21 cellular contexts compared by ENCODE assay signal in the genomic region with DNA sequence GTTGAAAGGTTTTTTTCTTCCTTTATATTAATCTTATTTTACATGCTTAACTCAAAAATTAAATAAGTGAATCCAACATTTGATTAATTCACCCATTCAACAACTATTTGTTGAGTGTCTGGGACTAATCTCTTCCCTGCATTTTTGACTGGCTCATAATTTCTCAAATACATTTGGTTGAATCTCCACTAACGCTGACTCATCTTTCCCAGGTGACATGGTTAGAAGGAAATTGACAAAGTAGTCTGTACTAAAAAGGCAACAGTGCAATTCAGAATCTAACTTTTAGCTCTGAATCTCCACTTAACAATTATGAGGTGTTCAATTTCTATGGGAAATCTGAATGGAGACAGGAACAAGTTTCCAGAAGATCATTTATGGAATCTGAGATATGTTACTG.
DNase-seq lines count a peak whose midpoint lies in the region; ATAC-seq and TF ChIP-seq lines count a peak whose summit lies in the region.
"Had no signal": no experiment of that assay in that cellular context is flagged by ENCODE, and none has a peak within 500 bp of the region (broad histone marks: within the 10 kb centered on the region; RNA-seq: fewer than 3 reads in every experiment).

No MANE protein-coding gene starts in this region.

- TF ChIP-seq POLR2A in sigmoid colon (IDR thresholded peaks at IDR 0.05), result no peak

- no peaks in the 10 kb centered on the region for H3K9me3 ChIP-seq in PC-3 (ENCODE audit: low read length)
- H3K9me3 ChIP-seq in iPS-20b (ENCODE audit: insufficient read depth, low read depth, low read length), result no peaks in the 10 kb centered on the region
- H3K9me3 ChIP-seq in sigmoid colon, result no peaks in the 10 kb centered on the region
- H3K9me3 ChIP-seq: MG63 had no signal

- H3K36me3 ChIP-seq in GM23338 (ENCODE audit: insufficient read depth) (no peaks in the 10 kb centered on the region), PC-3 (ENCODE audit: low read depth, low read length) (no peaks in the 10 kb centered on the region), iPS-20b (ENCODE audit: insufficient read depth, low read depth, low read length) (no peaks in the 10 kb centered on the region), sigmoid colon (no peaks in the 10 kb centered on the region)
- H3K36me3 ChIP-seq: MG63 had no signal

- H3K9ac ChIP-seq in PC-3 (ENCODE audit: low read length) (no peak overlapping the region), iPS-20b (ENCODE audit: low read depth, low read length) (no peak overlapping the region)

- POLR2A ChIA-PET in PC-3 (lab: Charles Lee; ENCODE audit: unreplicated experiment), result no interaction called here

- H3K9me2 ChIP-seq in GM23338 (ENCODE audit: insufficient read depth), result no peaks in the 10 kb centered on the region
- H3K9me2 ChIP-seq in PC-3 (replicated peaks; ENCODE audit: low read length), result no peaks in the 10 kb centered on the region

- DNase-seq in NCI-H2107 treated with DMSO at 0.1 percent for 48 hours (lab: John Stamatoyannopoulos, UW; ENCODE audit: unreplicated experiment), result peak; percentile 40
- DNase-seq in NCI-H2107 (lab: John Stamatoyannopoulos, UW), result no peak
- DNase-seq in GM23338 (ENCODE audit: low spot score), result no peak
- peak; percentile 5 for DNase-seq in PC-3
- DNase-seq in pons (ENCODE audit: low spot score), result no peak
- no peak for DNase-seq in sigmoid colon
- DNase-seq: 8988T; AML-193; CD8-positive, alpha-beta memory T cell; DMS79; H7; MG63; NCI-H1436; NCI-H1930; NCI-H2171 treated with DMSO at 0.1 percent for 48 hours; NCI-H774; OCI-M1; Right ventricle myocardium superior had no signal

- H3K36me3 Mint-ChIP-seq in GM23338 (ENCODE audit: low read depth), result no peaks in the 10 kb centered on the region
- H3K36me3 Mint-ChIP-seq: CD8-positive, alpha-beta memory T cell had no signal

- H3K27ac ChIP-seq in GM23338 (ENCODE audit: low read depth), result no peak overlapping the region
- H3K27ac ChIP-seq in PC-3 (ENCODE audit: low read length), result no peak overlapping the region
- peak overlapping the region; percentile 7 for H3K27ac ChIP-seq in iPS-20b (ENCODE audit: low read length)
- H3K27ac ChIP-seq in sigmoid colon, result no peak overlapping the region

- H3K4me1 Mint-ChIP-seq in GM23338, result peaks cover 44% of the 10 kb centered on the region
- H3K4me1 Mint-ChIP-seq: CD8-positive, alpha-beta memory T cell had no signal

- H4K20me1 ChIP-seq in GM23338 (replicated peaks; ENCODE audit: insufficient read depth) (no peaks in the 10 kb centered on the region), PC-3 (ENCODE audit: low read length) (no peaks in the 10 kb centered on the region)

- H3K4me1 ChIP-seq in GM23338 (ENCODE audit: insufficient read depth) (peaks cover 47% of the 10 kb centered on the region), PC-3 (ENCODE audit: insufficient read depth, low read length) (no peaks in the 10 kb centered on the region), iPS-20b (ENCODE audit: insufficient read depth, low read length) (peaks cover 30% of the 10 kb centered on the region; the same call in 1 of the 2 replicates), sigmoid colon (no peaks in the 10 kb centered on the region)

- H3K79me2 ChIP-seq in GM23338 (replicated peaks; ENCODE audit: insufficient read depth) (no peaks in the 10 kb centered on the region), PC-3 (ENCODE audit: low read length) (no peaks in the 10 kb centered on the region)

- no TSS peak for BruUV-seq in PC-3 (replicated peaks; lab: Mats Ljungman, UMichigan)

- no peaks in the 10 kb centered on the region for H3K9me3 Mint-ChIP-seq in GM23338
- H3K9me3 Mint-ChIP-seq: T-helper 1 cell treated with Interleukin-12 subunit alpha and Interleukin-12 subunit beta and Interleukin-4 antibody, amounts not matched to agents 30 μg/mL and 1 μg/mL, for 36 hours had no signal

- no peak for TF ChIP-seq EP300 in sigmoid colon (IDR thresholded peaks at IDR 0.05)

- CTCF ChIA-PET in PC-3 (lab: Charles Lee), result no interaction called here

- H3F3A ChIP-seq in GM23338 (replicated peaks; ENCODE audit: low read depth) (no peaks in the 10 kb centered on the region), PC-3 (ENCODE audit: low read length, unreplicated experiment) (no peaks in the 10 kb centered on the region)

- no peak for ATAC-seq in GM23338
- no peak for ATAC-seq in PC-3
- ATAC-seq: K562 had no signal

- intact Hi-C loops in PC-3 (cut with micrococcal nuclease), result no loop called here
- intact Hi-C loops in sigmoid colon (cut with DNase I), result no loop called here

- no peak overlapping the region for H3K4me3 Mint-ChIP-seq in GM23338
- H3K4me3 Mint-ChIP-seq: CD8-positive, alpha-beta memory T cell; T-helper 1 cell treated with Interleukin-12 subunit alpha and Interleukin-12 subunit beta and Interleukin-4 antibody, amounts not matched to agents 30 μg/mL and 1 μg/mL, for 36 hours had no signal

- no peaks in the 10 kb centered on the region for H3K27me3 Mint-ChIP-seq in GM23338 (ENCODE audit: insufficient read depth, low read depth, poor library complexity)
- H3K27me3 Mint-ChIP-seq: CD8-positive, alpha-beta memory T cell had no signal

- H3K27ac Mint-ChIP-seq in GM23338, result peak overlapping the region; percentile 86
- H3K27ac Mint-ChIP-seq: CD8-positive, alpha-beta memory T cell; T-helper 1 cell treated with Interleukin-12 subunit alpha and Interleukin-12 subunit beta and Interleukin-4 antibody, amounts not matched to agents 30 μg/mL and 1 μg/mL, for 36 hours had no signal

- WGBS in sigmoid colon, 2 donors, result 75 to 89% methylated on average over 1 of the region's 1 CpG

- no peak for TF ChIP-seq CTCF in GM23338 (conservative IDR thresholded peaks at IDR 0.05; ENCODE audit: low read depth in 2 of 2)
- no peak for TF ChIP-seq CTCF in PC-3 (conservative IDR thresholded peaks at IDR 0.05; ENCODE audit: low read depth, low read length)
- TF ChIP-seq CTCF in sigmoid colon (IDR thresholded peaks at IDR 0.05), result no peak

- H3K4me2 ChIP-seq in GM23338 (no peak overlapping the region), PC-3 (ENCODE audit: low read length) (no peak overlapping the region)

- no peak overlapping the region for H3K4me3 ChIP-seq in GM23338
- H3K4me3 ChIP-seq in PC-3 (ENCODE audit: low read length), result no peak overlapping the region
- no peak overlapping the region for H3K4me3 ChIP-seq in iPS-20b (ENCODE audit: low read length)
- no peak overlapping the region for H3K4me3 ChIP-seq in sigmoid colon
- H3K4me3 ChIP-seq: K562, MG63 had no signal

- no peaks in the 10 kb centered on the region for H3K27me3 ChIP-seq in GM23338 (ENCODE audit: insufficient read depth)
- H3K27me3 ChIP-seq in PC-3 (ENCODE audit: low read length), result peaks cover 5% of the 10 kb centered on the region; the same call in 1 of the 2 replicates
- H3K27me3 ChIP-seq in iPS-20b (ENCODE audit: insufficient read depth, low read length), result no peaks in the 10 kb centered on the region
- no peaks in the 10 kb centered on the region for H3K27me3 ChIP-seq in sigmoid colon
- H3K27me3 ChIP-seq: MG63 had no signal

- H2AFZ ChIP-seq in GM23338 (no peak overlapping the region), PC-3 (ENCODE audit: low read length) (no peak overlapping the region)

TF ChIP-seq in GM23338, 12 proteins besides CTCF, POLR2A, EP300 and RAD21:
- TF ChIP-seq ZNF331 (CRISPR knock-in tag; IDR thresholded peaks at IDR 0.05; ENCODE audit: low read depth), result no peak
- no peak for TF ChIP-seq STAT1 (IDR thresholded peaks at IDR 0.05; ENCODE audit: unreplicated experiment)
- TF ChIP-seq JUNB (IDR thresholded peaks at IDR 0.05; ENCODE audit: unreplicated experiment), result no peak
- no peak for TF ChIP-seq EZH2 (IDR thresholded peaks at IDR 0.05; ENCODE audit: low read depth, unreplicated experiment)
- TF ChIP-seq NANOG (IDR thresholded peaks at IDR 0.05; ENCODE audit: borderline replicate concordance), result no peak
- no peak for TF ChIP-seq POLR2AphosphoS5 (IDR thresholded peaks at IDR 0.05; ENCODE audit: low read depth)
- no peak for TF ChIP-seq ZNF114 (CRISPR knock-in tag; IDR thresholded peaks at IDR 0.05)

Comparison
In these comparisons a context has a peak if more than half of its experiments do, and no peak if none do; other contexts are left out.
1. DNase-seq: peak in NCI-H2107 treated with DMSO at 0.1 percent for 48 hours (single experiment) and PC-3 (single experiment); none in NCI-H2107 (single experiment), GM23338 (single experiment), pons (single experiment) and sigmoid colon (single experiment).